11 cellular contexts compared by ENCODE assay signal in genomic region chr13:108225440-108225839, GRCh38. TPM values are rescaled to one million over a fixed set of nuclear protein-coding genes. Genes with fewer than 3 reads are reported as not detected.
A peak's percentile ranks its signal among the peaks of the same experiment; 100 is the strongest.
DNase-seq lines count a peak whose midpoint lies in the region; ATAC-seq and FAIRE-seq lines count a peak whose summit lies in the region.
"Had no signal": no experiment of that assay in that cellular context is flagged by ENCODE, and none has a peak within 500 bp of the region (broad histone marks: within the 10 kb centered on the region; RNA-seq: fewer than 3 reads in every experiment).

No MANE protein-coding gene starts in this region.

- H2AFZ ChIP-seq in Karpas-422 (ENCODE audit: low read length), result no peak overlapping the region

- peaks cover 16% of the 10 kb centered on the region for H3K36me3 ChIP-seq in Karpas-422 (ENCODE audit: insufficient read depth, low read length)
- H3K36me3 ChIP-seq: colonic mucosa, thoracic aorta had no signal

- no peaks in the 10 kb centered on the region for H3K9me3 Mint-ChIP-seq in effector memory CD8-positive, alpha-beta T cell

- peaks cover 33 to 57% of the 10 kb centered on the region in 2 donors for H3K4me1 Mint-ChIP-seq in effector memory CD8-positive, alpha-beta T cell (ENCODE audit: low read depth in 2 of 2)

- H3K79me2 ChIP-seq in Karpas-422 (ENCODE audit: low read length), result peaks cover 90% of the 10 kb centered on the region

- no peak for DNase-seq in effector memory CD8-positive, alpha-beta T cell
- DNase-seq in Karpas-422, result no peak
- no peak for DNase-seq in frontal cortex (ENCODE audit: low spot score in 2 of 2)
- no peak for DNase-seq in NCI-H82 treated with DMSO at 0.1 percent for 48 hours (lab: John Stamatoyannopoulos, UW; ENCODE audit: unreplicated experiment)
- no peak for DNase-seq in left cardiac atrium
- DNase-seq: colonic mucosa, heart left ventricle had no signal

- no peaks in the 10 kb centered on the region for H3K9me2 ChIP-seq in Karpas-422 (replicated peaks; ENCODE audit: insufficient read depth, low read length)

- peaks cover 3% of the 10 kb centered on the region; the same call in 1 of the 2 replicates for H4K20me1 ChIP-seq in Karpas-422 (ENCODE audit: insufficient read depth, low read depth, low read length)

- H3K4me3 ChIP-seq in Karpas-422 (ENCODE audit: low read length), result no peak overlapping the region
- H3K4me3 ChIP-seq: colonic mucosa, heart left ventricle, thoracic aorta had no signal

- peak overlapping the region in 1 of 2 donors; percentile 14 for H3K27ac Mint-ChIP-seq in effector memory CD8-positive, alpha-beta T cell

- no peaks in the 10 kb centered on the region for H3K9me3 ChIP-seq in Karpas-422 (ENCODE audit: low read length)
- H3K9me3 ChIP-seq: colonic mucosa, heart left ventricle, thoracic aorta had no signal

- no peaks in the 10 kb centered on the region for H3K27me3 ChIP-seq in Karpas-422 (ENCODE audit: low read length)
- H3K27me3 ChIP-seq: colonic mucosa, heart left ventricle had no signal

- no peak overlapping the region for H3K27ac ChIP-seq in Karpas-422 (ENCODE audit: low read length)
- H3K27ac ChIP-seq: colonic mucosa, heart left ventricle, thoracic aorta had no signal

- peaks cover 20% of the 10 kb centered on the region for H3K4me1 ChIP-seq in Karpas-422 (ENCODE audit: low read length)

- no peak overlapping the region for H3K4me2 ChIP-seq in Karpas-422 (ENCODE audit: low read depth, low read length, poor library complexity, severe bottlenecking)

- no peak overlapping the region for H3K9ac ChIP-seq in Karpas-422 (ENCODE audit: low read length)

- H3K27me3 Mint-ChIP-seq in effector memory CD8-positive, alpha-beta T cell, result no peaks in the 10 kb centered on the region

- no peak for FAIRE-seq in frontal cortex (lab: Jason Lieb, UNC)

- ATAC-seq in GM18519 (IDR thresholded peaks at IDR 0.05; ENCODE audit: low FRiP score, unreplicated experiment) (peak; percentile 45), GM21381 (IDR thresholded peaks at IDR 0.05; ENCODE audit: unreplicated experiment) (peak; percentile 62), HG03457 (IDR thresholded peaks at IDR 0.05; ENCODE audit: unreplicated experiment) (peak; percentile 60), left cardiac atrium (no peak)
- peak; percentile 82 for ATAC-seq in effector memory CD8-positive, alpha-beta T cell (replicated peaks)

- H3K4me3 Mint-ChIP-seq in effector memory CD8-positive, alpha-beta T cell, result peak overlapping the region; percentile 2 to 39

- intact Hi-C loops in left cardiac atrium (cut with DNase I), result loop anchor here in 1 of 2 donors (5.0 kb wide), 1 partner anchor 667 kb away; no protein-coding TSS in a partner anchor

- peaks cover 15% of the 10 kb centered on the region for H3K36me3 Mint-ChIP-seq in effector memory CD8-positive, alpha-beta T cell (ENCODE audit: insufficient read depth)

RNA-seq across cellular contexts. Expression of gene ABHD13, which starts 7.2 kb away (rescaled TPM):
- 4.9 and 10.3 TPM in 2 replicates for total RNA-seq in Karpas-422 (2014; rRNA removed; shearing (Covaris generic); ENCODE audit: low replicate concordance)
- total RNA-seq in frontal cortex (17.1 TPM), left cardiac atrium (1 to 10 TPM; 4.9 to 6.8 TPM)

RNA-seq across cellular contexts. Expression of gene LIG4, which starts 10.1 kb away (rescaled TPM):
- total RNA-seq in Karpas-422 (2014; rRNA removed; shearing (Covaris generic); ENCODE audit: low replicate concordance), result 10.8 and 18.7 TPM in 2 replicates
- 15.1 TPM for total RNA-seq in frontal cortex
- total RNA-seq in left cardiac atrium, result 10 to 100 TPM in 1 of 2 donors, 1 to 10 TPM in 1; 8.1 to 12.1 TPM

RNA-seq across cellular contexts. Expression of gene TNFSF13B, which starts 44.1 kb away (rescaled TPM):
- 1.1 and 1.3 TPM in 2 replicates for total RNA-seq in Karpas-422 (2014; rRNA removed; shearing (Covaris generic); ENCODE audit: low replicate concordance)
- total RNA-seq in frontal cortex (1.6 TPM), left cardiac atrium (1 to 10 TPM; 1.9 to 5.9 TPM)

Comparison
In these comparisons a context has a peak if more than half of its experiments do, and no peak if none do; other contexts are left out.
1. ATAC-seq: peak in GM18519 (single experiment), GM21381 (single experiment), HG03457 (single experiment) and effector memory CD8-positive, alpha-beta T cell (single experiment); none in left cardiac atrium (0 of 2).